Comparison of ENCODE assay signal across 8 cellular contexts in the genomic region with DNA sequence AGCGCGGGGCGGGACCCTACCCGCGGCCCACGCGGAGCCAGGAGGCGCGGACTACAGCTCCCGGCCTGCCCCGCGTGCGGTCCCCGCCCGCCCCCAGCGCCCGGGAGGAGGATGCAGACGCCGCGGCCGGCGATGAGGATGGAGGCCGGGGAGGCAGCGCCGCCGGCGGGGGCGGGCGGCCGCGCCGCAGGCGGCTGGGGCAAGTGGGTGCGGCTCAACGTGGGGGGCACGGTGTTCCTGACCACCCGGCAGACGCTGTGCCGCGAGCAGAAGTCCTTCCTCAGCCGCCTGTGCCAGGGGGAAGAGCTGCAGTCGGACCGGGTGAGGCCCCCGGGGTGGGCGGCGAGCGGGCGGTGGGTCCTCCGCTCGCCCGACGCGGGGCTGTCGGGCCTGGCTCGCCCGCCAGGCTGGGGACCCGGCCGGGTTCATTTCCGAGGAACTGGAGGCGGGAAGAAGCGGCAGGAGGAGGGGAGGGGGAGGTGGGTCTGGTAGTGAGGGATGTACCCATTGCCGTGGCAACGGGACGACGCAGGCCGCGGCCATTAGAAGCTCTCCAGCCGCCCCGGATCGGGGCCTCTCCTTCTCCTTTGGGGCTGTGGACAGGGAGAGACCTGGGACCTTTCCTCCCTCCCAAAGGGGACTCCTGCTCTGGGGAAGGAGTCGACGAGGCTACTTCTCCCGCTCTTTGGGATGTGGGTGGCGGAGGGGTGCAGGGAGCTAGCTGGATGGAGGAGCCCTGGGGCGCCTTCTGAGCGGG. TPM values are rescaled to one million over a fixed set of nuclear protein-coding genes. Genes with fewer than 3 reads are reported as not detected.
DNase-seq lines count a peak whose midpoint lies in the region; ATAC-seq and TF ChIP-seq lines count a peak whose summit lies in the region.

A gene with protein sequence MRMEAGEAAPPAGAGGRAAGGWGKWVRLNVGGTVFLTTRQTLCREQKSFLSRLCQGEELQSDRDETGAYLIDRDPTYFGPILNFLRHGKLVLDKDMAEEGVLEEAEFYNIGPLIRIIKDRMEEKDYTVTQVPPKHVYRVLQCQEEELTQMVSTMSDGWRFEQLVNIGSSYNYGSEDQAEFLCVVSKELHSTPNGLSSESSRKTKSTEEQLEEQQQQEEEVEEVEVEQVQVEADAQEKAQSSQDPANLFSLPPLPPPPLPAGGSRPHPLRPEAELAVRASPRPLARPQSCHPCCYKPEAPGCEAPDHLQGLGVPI (plus strand): TSS at position 114 of the 757 bp plus-strand sequence. CDS start 19 bp downstream, at position 133.

- peak within 1 kb of the TSS; percentile 71 for H3K4me3 Mint-ChIP-seq in chondrocyte (ENCODE audit: unreplicated experiment)

- no peak within 1 kb of the TSS for H3K27ac Mint-ChIP-seq in chondrocyte (ENCODE audit: unreplicated experiment)

- DNase-seq in COLO668 (lab: John Stamatoyannopoulos, UW; ENCODE audit: unreplicated experiment), result peak; percentile 87
- DNase-seq in NB4 (ENCODE audit: low read depth), result peak; percentile 48
- peak; percentile 63 to 71 for DNase-seq in activated CD4-positive, alpha-beta T cell treated with anti-CD3 and anti-CD28 coated beads for 24 hours (ENCODE audit: low read depth in 2 of 2)
- DNase-seq in chondrocyte (ENCODE audit: low spot score), result no peak
- DNase-seq in kidney tubule cell (ENCODE audit: low spot score), result peak; percentile 68
- peak; percentile 36 to 56 for DNase-seq in stimulated activated CD4-positive, alpha-beta T cell treated with anti-CD3 and anti-CD28 coated beads, Interleukin-1b, Interleukin-23, amount 100 ng/mL, for 1 hour (ENCODE audit: low read depth in 2 of 2)
- no peak for DNase-seq in NCI-H2029 treated with DMSO at 0.1 percent for 48 hours (lab: John Stamatoyannopoulos, UW)

- no peaks in the 10 kb centered on the region for H3K9me3 Mint-ChIP-seq in chondrocyte (ENCODE audit: low read depth)

- peaks cover 7% of the 10 kb centered on the region for H3K36me3 Mint-ChIP-seq in chondrocyte (ENCODE audit: low read depth)

- peak; percentile 71 for ATAC-seq in GM21528 (IDR thresholded peaks at IDR 0.05; ENCODE audit: low FRiP score, unreplicated experiment)

- no peaks in the 10 kb centered on the region for H3K27me3 Mint-ChIP-seq in chondrocyte (ENCODE audit: low read depth)

- peaks cover 12% of the 10 kb centered on the region for H3K4me1 Mint-ChIP-seq in chondrocyte (ENCODE audit: low read depth)

- TF ChIP-seq POLR2A in NB4 (IDR thresholded peaks at IDR 0.05; ENCODE audit: extremely low read depth, insufficient read length), result no peak

- no peak within 1 kb of the TSS for H3K4me3 ChIP-seq in NB4 (ENCODE audit: low read depth, low read length)

- TF ChIP-seq CTCF in NB4 (IDR thresholded peaks at IDR 0.05; ENCODE audit: low read depth, low read length) (no peak), chondrocyte (IDR thresholded peaks at IDR 0.05) (no peak)

RNA-seq across cellular contexts. Expression of the gene that starts here (rescaled TPM):
- total RNA-seq in chondrocyte, result 26.7 to 33.0 TPM (median 28.9 TPM) in 3 replicates

Comparison
In these comparisons a context has a peak if more than half of its experiments do, and no peak if none do; other contexts are left out.
1. DNase-seq: peak in COLO668 (single experiment), NB4 (single experiment), activated CD4-positive, alpha-beta T cell treated with anti-CD3 and anti-CD28 coated beads for 24 hours (2 of 2), kidney tubule cell (single experiment) and stimulated activated CD4-positive, alpha-beta T cell treated with anti-CD3 and anti-CD28 coated beads, Interleukin-1b, Interleukin-23, amount 100 ng/mL, for 1 hour (2 of 2); none in chondrocyte (single experiment) and NCI-H2029 treated with DMSO at 0.1 percent for 48 hours (single experiment).